In genomic region chr6:148440021-148440420, GRCh38 we compare ENCODE assay signal across 17 cellular contexts.
A peak's percentile ranks its signal among the peaks of the same experiment; 100 is the strongest.
DNase-seq lines count a peak whose midpoint lies in the region; ATAC-seq and TF ChIP-seq lines count a peak whose summit lies in the region.
"Had no signal": no experiment of that assay in that cellular context is flagged by ENCODE, and none has a peak within 500 bp of the region (broad histone marks: within the 10 kb centered on the region; RNA-seq: fewer than 3 reads in every experiment).

No MANE protein-coding gene starts in this region.

- H3K4me3 ChIP-seq in osteoblast (ENCODE audit: insufficient read depth, low read length): peak overlapping the region; percentile 58
- H3K4me3 ChIP-seq: MG63, vagina had no signal

- H3K4me1 ChIP-seq in osteoblast (ENCODE audit: insufficient read depth, low read length): peaks cover 48% of the 10 kb centered on the region

- H4K20me1 ChIP-seq in osteoblast (ENCODE audit: insufficient read depth, low read length): peaks cover under 1% of the 10 kb centered on the region

- no peaks in the 10 kb centered on the region for H3K79me2 ChIP-seq in osteoblast (ENCODE audit: insufficient read depth, low read length)

- H3K9me3 ChIP-seq in osteoblast (ENCODE audit: low read depth, low read length): no peaks in the 10 kb centered on the region
- H3K9me3 ChIP-seq: MG63, vagina had no signal

- TF ChIP-seq CTCF in osteoblast (IDR thresholded peaks at IDR 0.05; ENCODE audit: extremely low read depth, low read depth, low read length): no peak

- H2AFZ ChIP-seq in osteoblast (ENCODE audit: low read length): peak overlapping the region; percentile 44

- peak overlapping the region; percentile 83 for H3K27ac ChIP-seq in osteoblast (ENCODE audit: low read depth, low read length)

- H3K36me3 ChIP-seq in osteoblast (ENCODE audit: insufficient read depth, low read length): no peaks in the 10 kb centered on the region
- H3K36me3 ChIP-seq: vagina had no signal

- no peaks in the 10 kb centered on the region for H3K27me3 ChIP-seq in osteoblast (ENCODE audit: insufficient read depth, low read length)
- H3K27me3 ChIP-seq: MG63, vagina had no signal

- DNase-seq in AG08395 (ENCODE audit: low spot score): peak; percentile 35
- DNase-seq in NCI-H2171 (lab: John Stamatoyannopoulos, UW): peak; percentile 60
- DNase-seq in dedifferentiated amniotic fluid mesenchymal stem cell (ENCODE audit: extremely low spot score): peak; percentile 24
- no peak for DNase-seq in osteoblast (ENCODE audit: insufficient read length, low spot score, missing footprints)
- DNase-seq in HCEC 1CT: no peak
- DNase-seq: activated CD8-positive, alpha-beta memory T cell treated with anti-CD3 and anti-CD28 coated beads for 24 hours; amniotic stem cell; MG63; NCI-H2029; NCI-H526; stimulated activated CD4-positive, alpha-beta T cell treated with anti-CD3 and anti-CD28 coated beads, Interleukin-15, amount 100 ng/mL, for 24 hours had no signal

- H3K4me2 ChIP-seq in osteoblast (ENCODE audit: insufficient read depth, low read length): peak overlapping the region; percentile 80

- no peak for ATAC-seq in GM19324 (IDR thresholded peaks at IDR 0.05; ENCODE audit: low FRiP score, unreplicated experiment)
- ATAC-seq in GM21528 (IDR thresholded peaks at IDR 0.05; ENCODE audit: low FRiP score, unreplicated experiment): no peak
- no peak for ATAC-seq in HG03457 (IDR thresholded peaks at IDR 0.05; ENCODE audit: unreplicated experiment)
- ATAC-seq: activated T-helper 17 cell treated with anti-CD3 and anti-CD28 coated beads, Interleukin-2, amount 50 U/mL, for 72 hours; HCT116 had no signal

Comparison
In these comparisons a context has a peak if more than half of its experiments do, and no peak if none do; other contexts are left out.
1. DNase-seq: peak in AG08395 (single experiment), NCI-H2171 (single experiment) and dedifferentiated amniotic fluid mesenchymal stem cell (single experiment); none in osteoblast (single experiment) and HCEC 1CT (single experiment).